28 cellular contexts compared by ENCODE assay signal in the genomic region with DNA sequence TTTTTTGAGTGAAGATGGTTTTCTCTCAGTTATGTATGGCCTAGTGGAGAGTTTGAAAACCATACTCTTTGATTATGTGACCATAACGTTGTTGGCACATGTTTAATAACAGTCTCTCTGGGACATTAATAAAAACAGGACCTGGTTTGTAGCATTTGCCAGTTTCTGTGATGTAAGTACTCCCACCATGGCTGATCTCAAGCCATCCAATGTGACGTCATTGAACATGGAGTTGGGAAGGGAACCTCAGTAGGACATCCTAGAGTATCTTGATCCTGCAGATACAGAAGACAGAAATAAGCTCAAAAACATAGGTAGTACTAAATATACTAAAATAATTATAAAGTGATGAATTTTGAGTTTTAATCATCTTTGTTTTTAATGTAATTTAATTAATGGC.
"Had no signal": no experiment of that assay in that cellular context is flagged by ENCODE, and none has a peak within 500 bp of the region (broad histone marks: within the 10 kb centered on the region; RNA-seq: fewer than 3 reads in every experiment).

No MANE protein-coding gene starts in this region.

- H3K27ac Mint-ChIP-seq: activated CD4-positive, alpha-beta memory T cell treated with anti-CD3 and anti-CD28 coated beads for 36 hours; activated naive CD4-positive, alpha-beta T cell treated with anti-CD3 and anti-CD28 coated beads, Interleukin-2, amount 10 ng/mL, durations not matched to agents 7 days and 5 days; activated naive CD8-positive, alpha-beta T cell; activated naive CD8-positive, alpha-beta T cell treated with anti-CD3 and anti-CD28 coated beads, Interleukin-2, amount 50 U/mL, for 24 hours; activated T-helper 1 cell treated with anti-CD3 and anti-CD28 coated beads, Interleukin-12 subunit alpha, Interleukin-12 subunit beta, Interleukin-2, Interleukin-4 antibody, amounts not matched to agents 30 ng/mL and 10 ng/mL and 1 ng/mL, durations not matched to agents 14 hours and 24 hours and 36 hours; T-helper 1 cell treated with Interleukin-12 subunit alpha and Interleukin-12 subunit beta and Interleukin-4 antibody, amounts not matched to agents 30 μg/mL and 1 μg/mL, for 36 hours; T-helper 2 cell treated with Interferon-gamma antibody and Interleukin-4, amounts not matched to agents 5 μg/mL and 100 μg/mL, for 36 hours; WTC11 had no signal

- H3K4me1 Mint-ChIP-seq: activated naive CD4-positive, alpha-beta T cell treated with anti-CD3 and anti-CD28 coated beads, Interleukin-2, amount 10 ng/mL, durations not matched to agents 7 days and 5 days; activated naive CD8-positive, alpha-beta T cell treated with anti-CD3 and anti-CD28 coated beads, Interleukin-2, amount 50 U/mL, for 24 hours; central memory CD8-positive, alpha-beta T cell had no signal

- H3K36me3 Mint-ChIP-seq: activated CD4-positive, alpha-beta memory T cell treated with anti-CD3 and anti-CD28 coated beads for 36 hours; activated naive CD4-positive, alpha-beta T cell treated with anti-CD3 and anti-CD28 coated beads, Interleukin-2, amount 10 ng/mL, durations not matched to agents 7 days and 5 days; activated naive CD8-positive, alpha-beta T cell had no signal

- H3K9me3 Mint-ChIP-seq: activated CD4-positive, alpha-beta memory T cell treated with anti-CD3 and anti-CD28 coated beads for 36 hours; activated naive CD4-positive, alpha-beta T cell treated with anti-CD3 and anti-CD28 coated beads, Interleukin-2, amount 10 ng/mL, durations not matched to agents 7 days and 5 days; activated naive CD8-positive, alpha-beta T cell treated with anti-CD3 and anti-CD28 coated beads, Interleukin-2, amount 50 U/mL, for 24 hours; activated T-cell treated with anti-CD3 and anti-CD28 coated beads, Interleukin-2, amount 50 U/mL, for 4 hours; activated T-helper 1 cell treated with anti-CD3 and anti-CD28 coated beads, Interleukin-12 subunit alpha, Interleukin-12 subunit beta, Interleukin-2, Interleukin-4 antibody, amounts not matched to agents 30 ng/mL and 10 ng/mL and 1 ng/mL, durations not matched to agents 14 hours and 24 hours and 36 hours; central memory CD8-positive, alpha-beta T cell; T-helper 1 cell treated with Interleukin-12 subunit alpha and Interleukin-12 subunit beta and Interleukin-4 antibody, amounts not matched to agents 30 μg/mL and 1 μg/mL, for 36 hours; T-helper 2 cell treated with Interferon-gamma antibody and Interleukin-4, amounts not matched to agents 5 μg/mL and 100 μg/mL, for 36 hours had no signal

- H3K9me3 ChIP-seq: SJCRH30 had no signal

- ATAC-seq: activated naive CD8-positive, alpha-beta T cell treated with anti-CD3 and anti-CD28 coated beads, Interleukin-2, amount 50 U/mL, for 24 hours; activated T-cell treated with anti-CD3 and anti-CD28 coated beads, Interleukin-2, amount 50 U/mL, for 4 hours; Panc1; WTC11 had no signal

- H3K4me1 ChIP-seq: SJCRH30 had no signal

- FAIRE-seq: TTC549 had no signal

- H3K27me3 ChIP-seq: brain microvascular endothelial cell, MG63 had no signal

- H3K27ac ChIP-seq: brain microvascular endothelial cell, SJCRH30, SK-N-MC had no signal

- H3K4me3 Mint-ChIP-seq: activated CD4-positive, alpha-beta memory T cell treated with anti-CD3 and anti-CD28 coated beads for 36 hours; activated naive CD4-positive, alpha-beta T cell treated with anti-CD3 and anti-CD28 coated beads, Interleukin-2, amount 10 ng/mL, durations not matched to agents 7 days and 5 days; activated naive CD8-positive, alpha-beta T cell; activated naive CD8-positive, alpha-beta T cell treated with anti-CD3 and anti-CD28 coated beads, Interleukin-2, amount 50 U/mL, for 24 hours; activated T-cell treated with anti-CD3 and anti-CD28 coated beads, Interleukin-2, amount 50 U/mL, for 4 hours; activated T-helper 1 cell treated with anti-CD3 and anti-CD28 coated beads, Interleukin-12 subunit alpha, Interleukin-12 subunit beta, Interleukin-2, Interleukin-4 antibody, amounts not matched to agents 30 ng/mL and 10 ng/mL and 1 ng/mL, durations not matched to agents 14 hours and 24 hours and 36 hours; central memory CD8-positive, alpha-beta T cell; T-helper 1 cell treated with Interleukin-12 subunit alpha and Interleukin-12 subunit beta and Interleukin-4 antibody, amounts not matched to agents 30 μg/mL and 1 μg/mL, for 36 hours; T-helper 2 cell treated with Interferon-gamma antibody and Interleukin-4, amounts not matched to agents 5 μg/mL and 100 μg/mL, for 36 hours; WTC11 had no signal

- H3K27me3 Mint-ChIP-seq: activated naive CD4-positive, alpha-beta T cell treated with anti-CD3 and anti-CD28 coated beads, Interleukin-2, amount 10 ng/mL, durations not matched to agents 7 days and 5 days had no signal

- DNase-seq: activated CD4-positive, alpha-beta memory T cell treated with anti-CD3 and anti-CD28 coated beads for 36 hours; activated CD4-positive, alpha-beta T cell treated with anti-CD3 and anti-CD28 coated beads for 4 hours; activated CD4-positive, alpha-beta T cell treated with anti-CD3 and anti-CD28 coated beads, Interleukin-2, amount 50 U/mL, for 1 hour; activated CD4-positive, CD25-positive, alpha-beta regulatory T cell treated with anti-CD3 and anti-CD28 coated beads, Interleukin-2, amount 50 U/mL, for 72 hours; activated CD8-positive, alpha-beta memory T cell treated with anti-CD3 and anti-CD28 coated beads, Interleukin-2, amount 50 U/mL, for 4 hours; activated naive CD4-positive, alpha-beta T cell treated with anti-CD3 and anti-CD28 coated beads, Interleukin-2, amount 10 ng/mL, durations not matched to agents 7 days and 5 days; activated naive CD8-positive, alpha-beta T cell treated with anti-CD3 and anti-CD28 coated beads, Interleukin-2, amount 50 U/mL, for 24 hours; activated T-cell treated with anti-CD3 and anti-CD28 coated beads for 4 hours; activated T-cell treated with anti-CD3 and anti-CD28 coated beads, Interleukin-2, amount 50 U/mL, for 4 hours; anterior cingulate cortex; Kasumi-1; MG63; NCI-H1048; NCI-H1436; NCI-H1930; NCI-H2081 treated with DMSO at 0.1 percent for 48 hours; SHP77 had no signal

- H3K36me3 ChIP-seq: brain microvascular endothelial cell, MG63, SJCRH30 had no signal

- H3K4me3 ChIP-seq: MG63, SJCRH30, SK-N-MC had no signal
